In the genomic region with DNA sequence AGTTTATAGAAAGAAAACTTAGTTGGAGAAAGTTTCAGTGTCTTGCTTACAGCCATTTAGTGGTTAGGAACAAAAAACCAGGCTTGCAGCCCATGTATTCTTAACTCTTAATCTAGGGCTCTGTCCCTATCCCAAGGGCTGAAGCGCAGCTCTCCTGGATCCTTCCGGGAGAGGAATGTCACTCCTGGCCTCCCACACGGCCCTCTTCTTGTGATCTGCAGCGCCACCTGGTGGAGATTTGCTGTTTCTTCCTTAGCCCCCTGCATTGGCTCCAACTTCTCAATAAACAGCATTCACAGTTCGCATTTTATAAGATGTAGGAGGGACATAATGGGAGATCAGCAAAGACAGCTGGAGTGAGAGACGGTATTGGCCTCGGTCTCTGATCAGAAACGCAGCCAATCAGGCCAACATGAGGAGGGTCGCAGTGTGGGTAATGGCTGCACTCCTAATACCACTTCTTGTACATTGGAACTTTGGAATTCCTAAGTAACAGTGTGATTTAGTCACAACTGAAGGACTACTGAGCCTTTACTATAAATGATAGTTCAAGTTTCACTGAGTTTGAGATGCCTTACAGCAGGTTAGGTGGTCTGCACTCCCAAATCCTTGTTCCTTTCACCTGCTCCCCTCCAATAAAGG, we compare ENCODE assay signal across 8 cellular contexts.
DNase-seq lines count a peak whose midpoint lies in the region; ATAC-seq lines count a peak whose summit lies in the region.

No MANE protein-coding gene starts in this region.

- peak; percentile 58 for DNase-seq in CD1c-positive myeloid dendritic cell (ENCODE audit: extremely low spot score)
- peak; percentile 39 for DNase-seq in GM19240 (ENCODE audit: insufficient read length, low spot score)
- DNase-seq in LoVo (ENCODE audit: low spot score), result peak; percentile 58
- peak; percentile 82 for DNase-seq in SK-MEL-5 (ENCODE audit: low read depth, low spot score)
- DNase-seq in caudate nucleus (lab: John Stamatoyannopoulos, UW), result peak in 53 of 61 donors; percentile 3 to 67 (median 34)
- peak; percentile 94 for DNase-seq in left kidney (ENCODE audit: low read depth, low spot score)
- DNase-seq in stimulated activated CD4-positive, alpha-beta T cell treated with anti-CD3 and anti-CD28 coated beads, TNF-alpha, amount 100 ng/mL, for 24 hours (ENCODE audit: low read depth in 3 of 3), result peak in 2 of 3 experiments; percentile 15 to 31

- H3K27ac ChIP-seq in caudate nucleus (ENCODE audit: low read depth, low read length), result no peak overlapping the region

- ATAC-seq in GM18520 (IDR thresholded peaks at IDR 0.05; ENCODE audit: unreplicated experiment), result no peak

- in situ Hi-C loops in SK-MEL-5 (cut with HindIII; ENCODE audit: low pct_unique_long_range_greater_than_20kb, low sequenced_read_pairs), result no loop called here

Comparison
In these comparisons a context has a peak if more than half of its experiments do, and no peak if none do; other contexts are left out.
1. DNase-seq: peak in every context shown above with its lines; median percentile 94 in left kidney; 82 in SK-MEL-5; 58 in CD1c-positive myeloid dendritic cell; 58 in LoVo; 39 in GM19240; 34 in caudate nucleus; 23 in stimulated activated CD4-positive, alpha-beta T cell treated with anti-CD3 and anti-CD28 coated beads, TNF-alpha, amount 100 ng/mL, for 24 hours.